9 cellular contexts compared by ENCODE assay signal in the genomic region with DNA sequence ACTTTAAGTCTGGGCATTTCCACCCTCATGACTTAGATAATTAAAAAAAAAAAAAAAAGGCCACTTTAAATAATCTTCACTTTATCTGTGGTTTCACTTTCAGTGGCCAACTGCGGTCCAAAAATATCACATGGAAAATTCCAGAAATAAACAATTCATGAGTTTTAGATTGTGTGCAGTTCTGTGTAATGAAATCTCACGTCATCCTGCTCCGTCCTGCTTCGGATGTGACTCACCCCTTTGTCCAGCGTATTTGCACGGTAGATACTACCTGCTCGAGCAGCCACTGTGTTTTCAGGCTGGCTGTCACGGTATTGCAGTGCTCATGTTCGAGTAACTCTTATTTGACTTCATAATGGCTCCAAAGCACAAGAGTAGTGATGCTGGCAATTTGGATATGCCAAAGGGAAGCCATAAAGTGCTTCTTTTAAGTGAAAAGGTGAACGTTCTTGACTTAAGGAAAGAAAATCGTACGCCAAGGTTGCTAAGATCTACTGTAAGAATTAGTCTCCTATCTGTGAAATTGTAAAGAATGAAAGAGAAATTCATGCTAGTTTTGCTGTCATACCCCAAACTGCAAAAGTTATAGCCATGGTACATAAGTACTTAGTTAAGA. TPM values are rescaled to one million over a fixed set of nuclear protein-coding genes. Genes with fewer than 3 reads are reported as not detected.
DNase-seq lines count a peak whose midpoint lies in the region; ATAC-seq and TF ChIP-seq lines count a peak whose summit lies in the region.
"Had no signal": no experiment of that assay in that cellular context is flagged by ENCODE, and none has a peak within 500 bp of the region (broad histone marks: within the 10 kb centered on the region; RNA-seq: fewer than 3 reads in every experiment).

No MANE protein-coding gene starts in this region.

- H3K4me1 Mint-ChIP-seq in Calu3 (ENCODE audit: low read depth, unreplicated experiment): peaks cover 50% of the 10 kb centered on the region
- peaks cover 3% of the 10 kb centered on the region for H3K4me1 Mint-ChIP-seq in endothelial cell (ENCODE audit: unreplicated experiment)

- H3K36me3 Mint-ChIP-seq in Calu3 (ENCODE audit: insufficient read depth, unreplicated experiment) (peaks cover 81% of the 10 kb centered on the region), endothelial cell (ENCODE audit: low read depth, unreplicated experiment) (no peaks in the 10 kb centered on the region)

- WGBS in urinary bladder: 37% methylated on average over 12 of the region's 12 CpGs

- H3K4me3 Mint-ChIP-seq in Calu3 (ENCODE audit: low read depth, unreplicated experiment) (peak overlapping the region; percentile 82), endothelial cell (ENCODE audit: unreplicated experiment) (no peak overlapping the region)

- H3K27ac Mint-ChIP-seq in Calu3 (ENCODE audit: unreplicated experiment) (peak overlapping the region; percentile 40), endothelial cell (ENCODE audit: unreplicated experiment) (no peak overlapping the region)

- H3K9me3 Mint-ChIP-seq in Calu3 (ENCODE audit: low read depth, unreplicated experiment) (no peaks in the 10 kb centered on the region), endothelial cell (ENCODE audit: unreplicated experiment) (no peaks in the 10 kb centered on the region)

- H3K4me1 ChIP-seq in urinary bladder (ENCODE audit: insufficient read depth): no peaks in the 10 kb centered on the region

- no peaks in the 10 kb centered on the region for H3K36me3 ChIP-seq in urinary bladder (ENCODE audit: insufficient read depth)

- DNase-seq in Calu3: peak; percentile 76
- peak; percentile 75 to 91 for DNase-seq in cardiac fibroblast (ENCODE audit: low read depth in 2 of 2)
- DNase-seq in endothelial cell (ENCODE audit: low spot score): no peak
- no peak for DNase-seq in inferior parietal cortex (ENCODE audit: extremely low spot score)
- DNase-seq in amniotic stem cell (lab: John Stamatoyannopoulos, UW): no peak

- peak overlapping the region; percentile 26 to 83 for H3K4me3 ChIP-seq in cardiac fibroblast (replicated peaks in 1 of 2; ENCODE audit: low read depth in 2 of 2, low read length in 2 of 2)
- peak overlapping the region; percentile 19 for H3K4me3 ChIP-seq in urinary bladder (ENCODE audit: low read depth, low read length)

- intact Hi-C loops in Calu3 (cut with micrococcal nuclease; ENCODE audit: unreplicated experiment): loop anchor here (2.0 to 10.0 kb wide), 5 partner anchors 40 to 542 kb away; no protein-coding TSS in a partner anchor

- ATAC-seq in GM19395 (IDR thresholded peaks at IDR 0.05; ENCODE audit: unreplicated experiment) (peak; percentile 26), HG03442 (IDR thresholded peaks at IDR 0.05; ENCODE audit: unreplicated experiment) (peak; percentile 40)
- ATAC-seq: foreskin keratinocyte had no signal

- H3K27me3 Mint-ChIP-seq in Calu3 (ENCODE audit: unreplicated experiment) (no peaks in the 10 kb centered on the region), endothelial cell (ENCODE audit: unreplicated experiment) (peaks cover 3% of the 10 kb centered on the region)

- CTCF ChIA-PET in Calu3 (lab: Charles Lee): no interaction called here

- no peak overlapping the region for H3K27ac ChIP-seq in urinary bladder (ENCODE audit: low read depth)
- H3K27ac ChIP-seq: foreskin keratinocyte had no signal

- TF ChIP-seq CTCF in Calu3 (IDR thresholded peaks at IDR 0.05; ENCODE audit: unreplicated experiment) (no peak), cardiac fibroblast (IDR thresholded peaks at IDR 0.05; ENCODE audit: low read depth, low read length) (no peak), endothelial cell (IDR thresholded peaks at IDR 0.05; ENCODE audit: unreplicated experiment) (no peak)

- BruUV-seq in Calu3 (replicated peaks; lab: Mats Ljungman, UMichigan): TSS peak; percentile 78

RNA-seq across cellular contexts. Expression of gene E2F7, which starts 2.4 kb away (rescaled TPM):
- total RNA-seq in Calu3 (2022) (31.2 and 40.2 TPM in 2 replicates), urinary bladder (7.2 TPM), endothelial cell (ENCODE audit: unreplicated experiment) (6.2 TPM)
- polyA plus RNA-seq in urinary bladder: 0.08 TPM

Comparison
In these comparisons a context has a peak if more than half of its experiments do, and no peak if none do; other contexts are left out.
1. DNase-seq: peak in Calu3 (single experiment) and cardiac fibroblast (2 of 2); none in endothelial cell (single experiment), inferior parietal cortex (single experiment) and amniotic stem cell (single experiment).